20 cellular contexts compared by ENCODE assay signal in the genomic region with DNA sequence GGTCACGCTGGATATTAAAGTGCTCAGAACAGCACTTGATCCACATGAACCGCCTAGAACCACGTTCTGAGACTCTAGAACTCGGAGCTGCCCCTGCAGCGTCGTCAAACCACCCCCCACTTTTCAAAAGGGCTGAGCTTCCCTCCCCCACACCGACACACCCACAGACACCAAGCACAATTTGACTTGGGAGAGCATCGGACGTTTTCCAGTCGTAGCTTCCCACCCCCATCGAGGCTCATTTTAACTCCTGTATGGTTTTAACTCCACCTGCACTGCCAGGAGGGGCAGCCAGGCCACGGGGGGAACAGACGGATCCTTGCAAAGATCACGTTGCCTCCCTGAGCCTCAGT. TPM values are rescaled to one million over a fixed set of nuclear protein-coding genes. Genes with fewer than 3 reads are reported as not detected.
"Had no signal": no experiment of that assay in that cellular context is flagged by ENCODE, and none has a peak within 500 bp of the region (broad histone marks: within the 10 kb centered on the region; RNA-seq: fewer than 3 reads in every experiment).

No MANE protein-coding gene starts in this region.

- H3K4me1 ChIP-seq: lower lobe of right lung, psoas muscle had no signal

- H3K27ac ChIP-seq: brain microvascular endothelial cell, coronary artery, hepatocyte, lower lobe of right lung, psoas muscle, tibial artery had no signal

- H3K9me3 ChIP-seq: lower lobe of right lung, tibial artery had no signal

- H3K36me3 ChIP-seq: brain microvascular endothelial cell, lower lobe of right lung, tibial artery had no signal

- H3K9me3 Mint-ChIP-seq: activated CD4-positive, alpha-beta memory T cell treated with anti-CD3 and anti-CD28 coated beads for 36 hours; activated naive CD8-positive, alpha-beta T cell treated with anti-CD3 and anti-CD28 coated beads for 36 hours; activated T-helper 1 cell treated with anti-CD3 and anti-CD28 coated beads, Interleukin-12 subunit alpha, Interleukin-12 subunit beta, Interleukin-2, Interleukin-4 antibody, amounts not matched to agents 30 ng/mL and 10 ng/mL and 1 ng/mL, durations not matched to agents 14 hours and 24 hours and 36 hours; central memory CD8-positive, alpha-beta T cell; natural killer cell treated with Interleukin-12 subunit alpha and Interleukin-12 subunit beta and Interleukin-15 and Interleukin-18, amount 100 ng/mL, for 72 hours; T-helper 2 cell treated with Interferon-gamma antibody and Interleukin-4, amounts not matched to agents 5 μg/mL and 100 μg/mL, for 36 hours; WTC11 had no signal

- H3K27ac Mint-ChIP-seq: activated CD4-positive, alpha-beta memory T cell treated with anti-CD3 and anti-CD28 coated beads for 36 hours; activated naive CD8-positive, alpha-beta T cell treated with anti-CD3 and anti-CD28 coated beads for 36 hours; activated T-helper 1 cell treated with anti-CD3 and anti-CD28 coated beads, Interleukin-12 subunit alpha, Interleukin-12 subunit beta, Interleukin-2, Interleukin-4 antibody, amounts not matched to agents 30 ng/mL and 10 ng/mL and 1 ng/mL, durations not matched to agents 14 hours and 24 hours and 36 hours; natural killer cell treated with Interleukin-12 subunit alpha and Interleukin-12 subunit beta and Interleukin-15 and Interleukin-18, amount 100 ng/mL, for 72 hours; T-helper 2 cell treated with Interferon-gamma antibody and Interleukin-4, amounts not matched to agents 5 μg/mL and 100 μg/mL, for 36 hours; WTC11 had no signal

- H3K4me3 ChIP-seq: coronary artery, hepatocyte, lower lobe of right lung, psoas muscle, tibial artery had no signal

- H3K4me3 Mint-ChIP-seq: activated CD4-positive, alpha-beta memory T cell treated with anti-CD3 and anti-CD28 coated beads for 36 hours; activated naive CD8-positive, alpha-beta T cell treated with anti-CD3 and anti-CD28 coated beads for 36 hours; activated T-helper 1 cell treated with anti-CD3 and anti-CD28 coated beads, Interleukin-12 subunit alpha, Interleukin-12 subunit beta, Interleukin-2, Interleukin-4 antibody, amounts not matched to agents 30 ng/mL and 10 ng/mL and 1 ng/mL, durations not matched to agents 14 hours and 24 hours and 36 hours; central memory CD8-positive, alpha-beta T cell; natural killer cell treated with Interleukin-12 subunit alpha and Interleukin-12 subunit beta and Interleukin-15 and Interleukin-18, amount 100 ng/mL, for 72 hours; T-helper 2 cell treated with Interferon-gamma antibody and Interleukin-4, amounts not matched to agents 5 μg/mL and 100 μg/mL, for 36 hours; WTC11 had no signal

- H3K4me1 Mint-ChIP-seq: activated naive CD8-positive, alpha-beta T cell treated with anti-CD3 and anti-CD28 coated beads for 36 hours; central memory CD8-positive, alpha-beta T cell had no signal

- H3K36me3 Mint-ChIP-seq: activated CD4-positive, alpha-beta memory T cell treated with anti-CD3 and anti-CD28 coated beads for 36 hours; activated naive CD8-positive, alpha-beta T cell treated with anti-CD3 and anti-CD28 coated beads for 36 hours; natural killer cell treated with Interleukin-12 subunit alpha and Interleukin-12 subunit beta and Interleukin-15 and Interleukin-18, amount 100 ng/mL, for 72 hours; WTC11 had no signal

- DNase-seq: activated CD4-positive, alpha-beta memory T cell treated with anti-CD3 and anti-CD28 coated beads for 36 hours; activated CD4-positive, alpha-beta T cell treated with anti-CD3 and anti-CD28 coated beads for 4 hours; activated naive CD4-positive, alpha-beta T cell; activated naive CD8-positive, alpha-beta T cell treated with anti-CD3 and anti-CD28 coated beads for 36 hours; activated T-cell treated with anti-CD3 and anti-CD28 coated beads for 4 hours; brain microvascular endothelial cell; lower lobe of right lung; psoas muscle; stimulated activated CD4-positive, alpha-beta T cell treated with anti-CD3 and anti-CD28 coated beads, Interleukin-2, amount 100 ng/mL, for 24 hours; stimulated activated naive CD4-positive, alpha-beta T cell treated with Interleukin-2 at 50 U/mL for 16 hours; tibial artery had no signal

- H3K27me3 ChIP-seq: hepatocyte had no signal

- ATAC-seq: lower lobe of right lung; natural killer cell treated with Interleukin-12 subunit alpha and Interleukin-12 subunit beta and Interleukin-15 and Interleukin-18, amount 100 ng/mL, for 72 hours; psoas muscle; WTC11 had no signal

RNA-seq across cellular contexts. Expression of gene PPP2R2C, which starts 26.3 kb away (rescaled TPM):
- total RNA-seq: activated CD4-positive, alpha-beta memory T cell treated with anti-CD3 and anti-CD28 coated beads for 36 hours; activated naive CD8-positive, alpha-beta T cell treated with anti-CD3 and anti-CD28 coated beads for 36 hours; activated T-helper 1 cell treated with anti-CD3 and anti-CD28 coated beads, Interleukin-12 subunit alpha, Interleukin-12 subunit beta, Interleukin-2, Interleukin-4 antibody, amounts not matched to agents 30 ng/mL and 10 ng/mL and 1 ng/mL, durations not matched to agents 14 hours and 24 hours and 36 hours; fibroblast of villous mesenchyme; lower lobe of right lung; natural killer cell treated with Interleukin-12 subunit alpha and Interleukin-12 subunit beta and Interleukin-15 and Interleukin-18, amount 100 ng/mL, for 72 hours; skeletal muscle tissue had no signal
